Comparison of ENCODE assay signal across 4 cellular contexts in the genomic region with DNA sequence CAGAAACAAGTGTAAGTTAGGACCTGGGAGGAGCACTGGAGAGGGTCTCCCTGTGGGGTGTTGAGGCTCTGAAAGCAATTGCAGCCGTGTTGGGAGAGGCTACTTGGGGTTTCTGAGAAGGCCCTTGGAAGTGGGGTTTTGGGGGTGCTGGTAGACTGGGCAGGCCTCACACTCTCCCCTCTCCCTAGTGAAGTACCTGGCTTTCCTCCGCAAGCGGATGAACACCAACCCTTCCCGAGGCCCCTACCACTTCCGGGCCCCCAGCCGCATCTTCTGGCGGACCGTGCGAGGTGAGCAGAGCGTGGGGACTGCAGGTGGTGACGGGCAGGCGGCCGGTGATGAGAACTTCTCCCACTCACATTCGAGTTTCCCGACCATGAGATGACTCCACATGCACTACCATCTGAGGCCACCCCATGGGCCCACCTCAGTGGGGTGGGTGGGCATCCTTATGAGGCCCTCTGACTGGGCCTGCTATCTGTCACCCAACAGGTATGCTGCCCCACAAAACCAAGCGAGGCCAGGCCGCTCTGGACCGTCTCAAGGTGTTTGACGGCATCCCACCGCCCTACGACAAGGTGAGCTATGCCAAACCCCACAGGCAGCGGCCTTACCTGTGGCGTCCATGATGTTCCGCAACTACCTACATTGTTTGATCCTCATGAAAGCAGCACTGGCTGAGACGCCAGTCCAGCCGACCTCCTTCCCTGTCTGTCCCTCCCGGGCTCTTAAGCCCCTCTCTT. TPM values are rescaled to one million over a fixed set of nuclear protein-coding genes. Genes with fewer than 3 reads are reported as not detected.
DNase-seq lines count a peak whose midpoint lies in the region; TF ChIP-seq lines count a peak whose summit lies in the region.

No MANE protein-coding gene starts in this region.

- peak overlapping the region; percentile 93 for H3K4me3 Mint-ChIP-seq in activated T-helper 2 cell treated with anti-CD3 and anti-CD28 coated beads, Interferon-gamma antibody, Interleukin-2, Interleukin-4, amounts not matched to agents 10 μg/mL and 5 μg/mL and 100 μg/mL, durations not matched to agents 14 hours and 24 hours and 36 hours (ENCODE audit: low read depth)

- DNase-seq in activated T-helper 2 cell treated with anti-CD3 and anti-CD28 coated beads, Interferon-gamma antibody, Interleukin-2, Interleukin-4, amounts not matched to agents 10 μg/mL and 5 μg/mL and 100 μg/mL, durations not matched to agents 14 hours and 24 hours and 36 hours (ENCODE audit: low spot score): no peak
- DNase-seq in T-helper 9 cell (no peak), erythroblast (lab: John Stamatoyannopoulos, UW) (no peak)

- H3K27me3 Mint-ChIP-seq in activated T-helper 2 cell treated with anti-CD3 and anti-CD28 coated beads, Interferon-gamma antibody, Interleukin-2, Interleukin-4, amounts not matched to agents 10 μg/mL and 5 μg/mL and 100 μg/mL, durations not matched to agents 14 hours and 24 hours and 36 hours (ENCODE audit: low read depth): no peaks in the 10 kb centered on the region

- no peak for TF ChIP-seq POLR2A in erythroblast (IDR thresholded peaks at IDR 0.05; ENCODE audit: low read length)

- H3K36me3 Mint-ChIP-seq in activated T-helper 2 cell treated with anti-CD3 and anti-CD28 coated beads, Interferon-gamma antibody, Interleukin-2, Interleukin-4, amounts not matched to agents 10 μg/mL and 5 μg/mL and 100 μg/mL, durations not matched to agents 14 hours and 24 hours and 36 hours (ENCODE audit: low read depth): peaks cover 74% of the 10 kb centered on the region

- intact Hi-C loops in activated T-helper 2 cell treated with anti-CD3 and anti-CD28 coated beads, Interferon-gamma antibody, Interleukin-2, Interleukin-4, amounts not matched to agents 10 μg/mL and 5 μg/mL and 100 μg/mL, durations not matched to agents 14 hours and 24 hours and 36 hours (cut with micrococcal nuclease): no loop called here

- peaks cover 27% of the 10 kb centered on the region for H3K4me1 Mint-ChIP-seq in activated T-helper 2 cell treated with anti-CD3 and anti-CD28 coated beads, Interferon-gamma antibody, Interleukin-2, Interleukin-4, amounts not matched to agents 10 μg/mL and 5 μg/mL and 100 μg/mL, durations not matched to agents 14 hours and 24 hours and 36 hours (ENCODE audit: low read depth)

- peak overlapping the region in 12 of 21 experiments; percentile 80 to 97 (median 94) for H3K27ac ChIP-seq in skin epidermis

- H3K27ac Mint-ChIP-seq in activated T-helper 2 cell treated with anti-CD3 and anti-CD28 coated beads, Interferon-gamma antibody, Interleukin-2, Interleukin-4, amounts not matched to agents 10 μg/mL and 5 μg/mL and 100 μg/mL, durations not matched to agents 14 hours and 24 hours and 36 hours: peak overlapping the region; percentile 88

- no peaks in the 10 kb centered on the region for H3K9me3 Mint-ChIP-seq in activated T-helper 2 cell treated with anti-CD3 and anti-CD28 coated beads, Interferon-gamma antibody, Interleukin-2, Interleukin-4, amounts not matched to agents 10 μg/mL and 5 μg/mL and 100 μg/mL, durations not matched to agents 14 hours and 24 hours and 36 hours

- H3K4me3 ChIP-seq in skin epidermis: peak overlapping the region in 2 of 7 experiments; percentile 87 to 98

RNA-seq across cellular contexts. Expression of a gene that starts 3.0 kb away (rescaled TPM):
- 3,221 and 3,346 TPM in 2 replicates for total RNA-seq in activated T-helper 2 cell treated with anti-CD3 and anti-CD28 coated beads, Interferon-gamma antibody, Interleukin-2, Interleukin-4, amounts not matched to agents 10 μg/mL and 5 μg/mL and 100 μg/mL, durations not matched to agents 14 hours and 24 hours and 36 hours

RNA-seq across cellular contexts. Expression of a gene that starts 5.8 kb away (rescaled TPM):
- total RNA-seq in activated T-helper 2 cell treated with anti-CD3 and anti-CD28 coated beads, Interferon-gamma antibody, Interleukin-2, Interleukin-4, amounts not matched to agents 10 μg/mL and 5 μg/mL and 100 μg/mL, durations not matched to agents 14 hours and 24 hours and 36 hours: 2,145 and 2,173 TPM in 2 replicates

RNA-seq across cellular contexts. Expression of a gene that starts 16.4 kb away (rescaled TPM):
- 49.3 and 57.9 TPM in 2 replicates for total RNA-seq in activated T-helper 2 cell treated with anti-CD3 and anti-CD28 coated beads, Interferon-gamma antibody, Interleukin-2, Interleukin-4, amounts not matched to agents 10 μg/mL and 5 μg/mL and 100 μg/mL, durations not matched to agents 14 hours and 24 hours and 36 hours

RNA-seq across cellular contexts. Expression of a gene that starts 22.0 kb away (rescaled TPM):
- 1.8 and 2.2 TPM in 2 replicates for total RNA-seq in activated T-helper 2 cell treated with anti-CD3 and anti-CD28 coated beads, Interferon-gamma antibody, Interleukin-2, Interleukin-4, amounts not matched to agents 10 μg/mL and 5 μg/mL and 100 μg/mL, durations not matched to agents 14 hours and 24 hours and 36 hours

RNA-seq across cellular contexts. Expression of a gene that starts 37.3 kb away (rescaled TPM):
- 3.2 and 3.8 TPM in 2 replicates for total RNA-seq in activated T-helper 2 cell treated with anti-CD3 and anti-CD28 coated beads, Interferon-gamma antibody, Interleukin-2, Interleukin-4, amounts not matched to agents 10 μg/mL and 5 μg/mL and 100 μg/mL, durations not matched to agents 14 hours and 24 hours and 36 hours
